1 cellular context compared by ENCODE assay signal in the genomic region with DNA sequence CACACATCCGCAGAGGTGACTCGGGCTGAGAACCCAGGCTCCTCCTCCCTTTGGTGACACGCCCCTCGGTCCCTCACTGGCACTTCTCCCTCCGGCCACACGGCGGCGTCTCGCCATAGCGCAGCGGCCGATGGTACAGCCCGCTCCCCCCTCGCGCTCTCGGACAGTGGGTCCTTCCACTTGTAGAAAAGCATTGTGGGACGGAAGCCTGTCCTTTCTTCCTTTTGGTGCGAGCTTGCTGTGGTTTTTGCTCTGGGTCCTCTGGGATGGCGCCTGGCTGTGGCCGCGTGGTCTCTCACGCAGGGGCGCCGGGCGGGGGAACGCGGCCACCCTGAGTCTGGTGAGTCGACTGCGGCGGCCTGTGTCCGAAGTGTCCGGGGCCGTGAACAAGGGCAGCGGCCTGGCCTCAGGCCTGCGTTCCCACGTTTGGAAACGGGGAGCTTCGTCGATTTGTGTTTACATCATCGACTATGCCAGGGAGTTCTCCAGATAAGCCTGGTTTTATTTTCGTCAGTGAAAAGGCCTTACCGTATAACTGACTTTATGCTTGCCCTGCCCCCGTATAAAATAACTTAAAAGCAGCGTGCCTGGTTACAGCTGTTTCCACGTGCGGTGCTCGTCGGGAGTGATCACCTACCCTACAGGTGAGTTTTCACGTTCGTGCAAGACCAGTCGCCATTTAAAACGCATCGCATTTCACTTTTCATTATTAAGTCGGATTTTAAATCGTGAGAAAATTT.
TF ChIP-seq lines count a peak whose summit lies in the region.

No MANE protein-coding gene starts in this region.

TF ChIP-seq in HepG2, 621 proteins besides CTCF, POLR2A, EP300 and RAD21 (continued from another document and continues in another):
- no peak for TF ChIP-seq HNF4G (IDR thresholded peaks at IDR 0.05; ENCODE audit: borderline replicate concordance, low read depth, low read length)
- TF ChIP-seq HNF4G (CRISPR knock-in tag; IDR thresholded peaks at IDR 0.05; ENCODE audit: borderline replicate concordance, low read depth) = peak; percentile 46; the same call in 1 of the 2 replicates
- peak; percentile 95 for TF ChIP-seq ELF3 (CRISPR knock-in tag; IDR thresholded peaks at IDR 0.05)
- TF ChIP-seq ZNF354B (CRISPR knock-in tag; IDR thresholded peaks at IDR 0.05) = no peak
- TF ChIP-seq, protein P1, sequence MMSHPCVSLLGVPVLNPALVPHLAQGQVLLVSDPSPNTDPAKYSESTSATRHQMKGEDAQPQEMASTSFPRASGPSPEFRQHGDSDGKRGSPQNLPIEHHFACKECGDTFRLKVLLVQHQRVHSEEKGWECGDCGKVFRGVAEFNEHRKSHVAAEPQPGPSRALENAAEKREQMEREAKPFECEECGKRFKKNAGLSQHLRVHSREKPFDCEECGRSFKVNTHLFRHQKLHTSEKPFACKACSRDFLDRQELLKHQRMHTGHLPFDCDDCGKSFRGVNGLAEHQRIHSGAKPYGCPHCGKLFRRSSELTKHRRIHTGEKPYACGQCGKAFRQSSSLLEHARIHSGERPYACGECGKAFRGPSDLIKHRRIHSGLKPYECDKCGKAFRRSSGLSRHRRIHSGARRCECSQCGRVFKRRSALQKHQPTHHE (CRISPR knock-in tag; IDR thresholded peaks at IDR 0.05; ENCODE audit: borderline replicate concordance) = 0 out of 2 replicates have a peak, but pooled peaks have one; percentile 63
- TF ChIP-seq SMYD3 (CRISPR knock-in tag; IDR thresholded peaks at IDR 0.05) = peak; percentile 42; the same call in 1 of the 2 replicates
- TF ChIP-seq SP2 (CRISPR knock-in tag; IDR thresholded peaks at IDR 0.05) = no peak
- TF ChIP-seq, protein P2, sequence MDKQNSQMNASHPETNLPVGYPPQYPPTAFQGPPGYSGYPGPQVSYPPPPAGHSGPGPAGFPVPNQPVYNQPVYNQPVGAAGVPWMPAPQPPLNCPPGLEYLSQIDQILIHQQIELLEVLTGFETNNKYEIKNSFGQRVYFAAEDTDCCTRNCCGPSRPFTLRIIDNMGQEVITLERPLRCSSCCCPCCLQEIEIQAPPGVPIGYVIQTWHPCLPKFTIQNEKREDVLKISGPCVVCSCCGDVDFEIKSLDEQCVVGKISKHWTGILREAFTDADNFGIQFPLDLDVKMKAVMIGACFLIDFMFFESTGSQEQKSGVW (CRISPR knock-in tag; IDR thresholded peaks at IDR 0.05; ENCODE audit: borderline replicate concordance) = no peak; the same call in 1 of the 2 replicates
- TF ChIP-seq POLR2G (IDR thresholded peaks at IDR 0.05; ENCODE audit: low read depth, low read length) = peak; percentile 99
- TF ChIP-seq, protein P3, sequence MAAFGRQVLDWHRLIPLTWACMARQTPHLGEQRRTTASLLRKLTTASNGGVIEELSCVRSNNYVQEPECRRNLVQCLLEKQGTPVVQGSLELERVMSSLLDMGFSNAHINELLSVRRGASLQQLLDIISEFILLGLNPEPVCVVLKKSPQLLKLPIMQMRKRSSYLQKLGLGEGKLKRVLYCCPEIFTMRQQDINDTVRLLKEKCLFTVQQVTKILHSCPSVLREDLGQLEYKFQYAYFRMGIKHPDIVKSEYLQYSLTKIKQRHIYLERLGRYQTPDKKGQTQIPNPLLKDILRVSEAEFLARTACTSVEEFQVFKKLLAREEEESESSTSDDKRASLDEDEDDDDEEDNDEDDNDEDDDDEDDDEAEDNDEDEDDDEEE (CRISPR knock-in tag; IDR thresholded peaks at IDR 0.05) = no peak; the same call in 1 of the 2 replicates
- TF ChIP-seq, protein P4, sequence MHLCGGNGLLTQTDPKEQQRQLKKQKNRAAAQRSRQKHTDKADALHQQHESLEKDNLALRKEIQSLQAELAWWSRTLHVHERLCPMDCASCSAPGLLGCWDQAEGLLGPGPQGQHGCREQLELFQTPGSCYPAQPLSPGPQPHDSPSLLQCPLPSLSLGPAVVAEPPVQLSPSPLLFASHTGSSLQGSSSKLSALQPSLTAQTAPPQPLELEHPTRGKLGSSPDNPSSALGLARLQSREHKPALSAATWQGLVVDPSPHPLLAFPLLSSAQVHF (CRISPR knock-in tag; IDR thresholded peaks at IDR 0.05) = no peak
- TF ChIP-seq POLR2AphosphoS2 (IDR thresholded peaks at IDR 0.05; ENCODE audit: low read depth, low read length) = peak; percentile 91; the same call in 1 of the 2 replicates
- TF ChIP-seq, protein P5, sequence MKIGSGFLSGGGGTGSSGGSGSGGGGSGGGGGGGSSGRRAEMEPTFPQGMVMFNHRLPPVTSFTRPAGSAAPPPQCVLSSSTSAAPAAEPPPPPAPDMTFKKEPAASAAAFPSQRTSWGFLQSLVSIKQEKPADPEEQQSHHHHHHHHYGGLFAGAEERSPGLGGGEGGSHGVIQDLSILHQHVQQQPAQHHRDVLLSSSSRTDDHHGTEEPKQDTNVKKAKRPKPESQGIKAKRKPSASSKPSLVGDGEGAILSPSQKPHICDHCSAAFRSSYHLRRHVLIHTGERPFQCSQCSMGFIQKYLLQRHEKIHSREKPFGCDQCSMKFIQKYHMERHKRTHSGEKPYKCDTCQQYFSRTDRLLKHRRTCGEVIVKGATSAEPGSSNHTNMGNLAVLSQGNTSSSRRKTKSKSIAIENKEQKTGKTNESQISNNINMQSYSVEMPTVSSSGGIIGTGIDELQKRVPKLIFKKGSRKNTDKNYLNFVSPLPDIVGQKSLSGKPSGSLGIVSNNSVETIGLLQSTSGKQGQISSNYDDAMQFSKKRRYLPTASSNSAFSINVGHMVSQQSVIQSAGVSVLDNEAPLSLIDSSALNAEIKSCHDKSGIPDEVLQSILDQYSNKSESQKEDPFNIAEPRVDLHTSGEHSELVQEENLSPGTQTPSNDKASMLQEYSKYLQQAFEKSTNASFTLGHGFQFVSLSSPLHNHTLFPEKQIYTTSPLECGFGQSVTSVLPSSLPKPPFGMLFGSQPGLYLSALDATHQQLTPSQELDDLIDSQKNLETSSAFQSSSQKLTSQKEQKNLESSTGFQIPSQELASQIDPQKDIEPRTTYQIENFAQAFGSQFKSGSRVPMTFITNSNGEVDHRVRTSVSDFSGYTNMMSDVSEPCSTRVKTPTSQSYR (CRISPR knock-in tag; IDR thresholded peaks at IDR 0.05; ENCODE audit: borderline replicate concordance) = peak; percentile 39; the same call in 1 of the 2 replicates
- peak; percentile 58; the same call in 1 of the 2 replicates for TF ChIP-seq ZNF367 (CRISPR knock-in tag; IDR thresholded peaks at IDR 0.05; ENCODE audit: borderline replicate concordance)
- TF ChIP-seq ZMYM3 (CRISPR knock-in tag; IDR thresholded peaks at IDR 0.05) = peak; percentile 94
- no peak for TF ChIP-seq NFE2L2 (IDR thresholded peaks at IDR 0.05; ENCODE audit: low read length)
- TF ChIP-seq, protein P6, sequence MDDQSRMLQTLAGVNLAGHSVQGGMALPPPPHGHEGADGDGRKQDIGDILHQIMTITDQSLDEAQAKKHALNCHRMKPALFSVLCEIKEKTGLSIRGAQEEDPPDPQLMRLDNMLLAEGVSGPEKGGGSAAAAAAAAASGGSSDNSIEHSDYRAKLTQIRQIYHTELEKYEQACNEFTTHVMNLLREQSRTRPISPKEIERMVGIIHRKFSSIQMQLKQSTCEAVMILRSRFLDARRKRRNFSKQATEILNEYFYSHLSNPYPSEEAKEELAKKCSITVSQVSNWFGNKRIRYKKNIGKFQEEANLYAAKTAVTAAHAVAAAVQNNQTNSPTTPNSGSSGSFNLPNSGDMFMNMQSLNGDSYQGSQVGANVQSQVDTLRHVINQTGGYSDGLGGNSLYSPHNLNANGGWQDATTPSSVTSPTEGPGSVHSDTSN (CRISPR knock-in tag; IDR thresholded peaks at IDR 0.05; ENCODE audit: borderline replicate concordance) = peak; percentile 84; the same call in 1 of the 2 replicates
- TF ChIP-seq ETV6 (CRISPR knock-in tag; conservative IDR thresholded peaks at IDR 0.05) = no peak; the same call in 1 of the 2 replicates
- TF ChIP-seq, protein P7, sequence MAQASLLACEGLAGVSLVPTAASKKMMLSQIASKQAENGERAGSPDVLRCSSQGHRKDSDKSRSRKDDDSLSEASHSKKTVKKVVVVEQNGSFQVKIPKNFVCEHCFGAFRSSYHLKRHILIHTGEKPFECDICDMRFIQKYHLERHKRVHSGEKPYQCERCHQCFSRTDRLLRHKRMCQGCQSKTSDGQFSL (CRISPR knock-in tag; IDR thresholded peaks at IDR 0.05) = peak; percentile 71; the same call in 1 of the 2 replicates
- TF ChIP-seq TBP (CRISPR knock-in tag; IDR thresholded peaks at IDR 0.05) = peak; percentile 73
- TF ChIP-seq ZBTB8A (CRISPR knock-in tag; IDR thresholded peaks at IDR 0.05; ENCODE audit: borderline replicate concordance, low read depth) = no peak
- TF ChIP-seq GTF3A (CRISPR knock-in tag; conservative IDR thresholded peaks at IDR 0.05) = no peak
- TF ChIP-seq, protein P8, sequence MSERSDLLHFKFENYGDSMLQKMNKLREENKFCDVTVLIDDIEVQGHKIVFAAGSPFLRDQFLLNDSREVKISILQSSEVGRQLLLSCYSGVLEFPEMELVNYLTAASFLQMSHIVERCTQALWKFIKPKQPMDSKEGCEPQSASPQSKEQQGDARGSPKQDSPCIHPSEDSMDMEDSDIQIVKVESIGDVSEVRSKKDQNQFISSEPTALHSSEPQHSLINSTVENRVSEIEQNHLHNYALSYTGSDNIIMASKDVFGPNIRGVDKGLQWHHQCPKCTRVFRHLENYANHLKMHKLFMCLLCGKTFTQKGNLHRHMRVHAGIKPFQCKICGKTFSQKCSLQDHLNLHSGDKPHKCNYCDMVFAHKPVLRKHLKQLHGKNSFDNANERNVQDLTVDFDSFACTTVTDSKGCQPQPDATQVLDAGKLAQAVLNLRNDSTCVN (CRISPR knock-in tag; IDR thresholded peaks at IDR 0.05; ENCODE audit: borderline replicate concordance) = peak; percentile 70; the same call in 1 of the 2 replicates
- TF ChIP-seq, protein P9, sequence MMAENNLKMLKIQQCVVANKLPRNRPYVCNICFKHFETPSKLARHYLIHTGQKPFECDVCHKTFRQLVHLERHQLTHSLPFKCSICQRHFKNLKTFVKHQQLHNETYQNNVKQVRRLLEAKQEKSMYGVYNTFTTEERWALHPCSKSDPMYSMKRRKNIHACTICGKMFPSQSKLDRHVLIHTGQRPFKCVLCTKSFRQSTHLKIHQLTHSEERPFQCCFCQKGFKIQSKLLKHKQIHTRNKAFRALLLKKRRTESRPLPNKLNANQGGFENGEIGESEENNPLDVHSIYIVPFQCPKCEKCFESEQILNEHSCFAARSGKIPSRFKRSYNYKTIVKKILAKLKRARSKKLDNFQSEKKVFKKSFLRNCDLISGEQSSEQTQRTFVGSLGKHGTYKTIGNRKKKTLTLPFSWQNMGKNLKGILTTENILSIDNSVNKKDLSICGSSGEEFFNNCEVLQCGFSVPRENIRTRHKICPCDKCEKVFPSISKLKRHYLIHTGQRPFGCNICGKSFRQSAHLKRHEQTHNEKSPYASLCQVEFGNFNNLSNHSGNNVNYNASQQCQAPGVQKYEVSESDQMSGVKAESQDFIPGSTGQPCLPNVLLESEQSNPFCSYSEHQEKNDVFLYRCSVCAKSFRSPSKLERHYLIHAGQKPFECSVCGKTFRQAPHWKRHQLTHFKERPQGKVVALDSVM (CRISPR knock-in tag; IDR thresholded peaks at IDR 0.05) = no peak
- TF ChIP-seq ZSCAN22 (CRISPR knock-in tag; IDR thresholded peaks at IDR 0.05) = 0 out of 2 replicates have a peak, but pooled peaks have one; percentile 66
- peak; percentile 98 for TF ChIP-seq ZNF350 (CRISPR knock-in tag; IDR thresholded peaks at IDR 0.05; ENCODE audit: borderline replicate concordance, low read depth)
- peak; percentile 93; the same call in 1 of the 2 replicates for TF ChIP-seq ZNF451 (CRISPR knock-in tag; IDR thresholded peaks at IDR 0.05)
- TF ChIP-seq HOXA9 (CRISPR knock-in tag; IDR thresholded peaks at IDR 0.05; ENCODE audit: borderline replicate concordance) = no peak
- TF ChIP-seq, protein P10, sequence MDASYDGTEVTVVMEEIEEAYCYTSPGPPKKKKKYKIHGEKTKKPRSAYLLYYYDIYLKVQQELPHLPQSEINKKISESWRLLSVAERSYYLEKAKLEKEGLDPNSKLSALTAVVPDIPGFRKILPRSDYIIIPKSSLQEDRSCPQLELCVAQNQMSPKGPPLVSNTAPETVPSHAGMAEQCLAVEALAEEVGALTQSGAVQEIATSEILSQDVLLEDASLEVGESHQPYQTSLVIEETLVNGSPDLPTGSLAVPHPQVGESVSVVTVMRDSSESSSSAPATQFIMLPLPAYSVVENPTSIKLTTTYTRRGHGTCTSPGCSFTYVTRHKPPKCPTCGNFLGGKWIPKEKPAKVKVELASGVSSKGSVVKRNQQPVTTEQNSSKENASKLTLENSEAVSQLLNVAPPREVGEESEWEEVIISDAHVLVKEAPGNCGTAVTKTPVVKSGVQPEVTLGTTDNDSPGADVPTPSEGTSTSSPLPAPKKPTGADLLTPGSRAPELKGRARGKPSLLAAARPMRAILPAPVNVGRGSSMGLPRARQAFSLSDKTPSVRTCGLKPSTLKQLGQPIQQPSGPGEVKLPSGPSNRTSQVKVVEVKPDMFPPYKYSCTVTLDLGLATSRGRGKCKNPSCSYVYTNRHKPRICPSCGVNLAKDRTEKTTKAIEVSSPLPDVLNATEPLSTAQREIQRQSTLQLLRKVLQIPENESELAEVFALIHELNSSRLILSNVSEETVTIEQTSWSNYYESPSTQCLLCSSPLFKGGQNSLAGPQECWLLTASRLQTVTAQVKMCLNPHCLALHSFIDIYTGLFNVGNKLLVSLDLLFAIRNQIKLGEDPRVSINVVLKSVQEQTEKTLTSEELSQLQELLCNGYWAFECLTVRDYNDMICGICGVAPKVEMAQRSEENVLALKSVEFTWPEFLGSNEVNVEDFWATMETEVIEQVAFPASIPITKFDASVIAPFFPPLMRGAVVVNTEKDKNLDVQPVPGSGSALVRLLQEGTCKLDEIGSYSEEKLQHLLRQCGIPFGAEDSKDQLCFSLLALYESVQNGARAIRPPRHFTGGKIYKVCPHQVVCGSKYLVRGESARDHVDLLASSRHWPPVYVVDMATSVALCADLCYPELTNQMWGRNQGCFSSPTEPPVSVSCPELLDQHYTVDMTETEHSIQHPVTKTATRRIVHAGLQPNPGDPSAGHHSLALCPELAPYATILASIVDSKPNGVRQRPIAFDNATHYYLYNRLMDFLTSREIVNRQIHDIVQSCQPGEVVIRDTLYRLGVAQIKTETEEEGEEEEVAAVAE (CRISPR knock-in tag; IDR thresholded peaks at IDR 0.05; ENCODE audit: borderline replicate concordance) = peak; percentile 79; the same call in 1 of the 2 replicates
- TF ChIP-seq, protein P11, sequence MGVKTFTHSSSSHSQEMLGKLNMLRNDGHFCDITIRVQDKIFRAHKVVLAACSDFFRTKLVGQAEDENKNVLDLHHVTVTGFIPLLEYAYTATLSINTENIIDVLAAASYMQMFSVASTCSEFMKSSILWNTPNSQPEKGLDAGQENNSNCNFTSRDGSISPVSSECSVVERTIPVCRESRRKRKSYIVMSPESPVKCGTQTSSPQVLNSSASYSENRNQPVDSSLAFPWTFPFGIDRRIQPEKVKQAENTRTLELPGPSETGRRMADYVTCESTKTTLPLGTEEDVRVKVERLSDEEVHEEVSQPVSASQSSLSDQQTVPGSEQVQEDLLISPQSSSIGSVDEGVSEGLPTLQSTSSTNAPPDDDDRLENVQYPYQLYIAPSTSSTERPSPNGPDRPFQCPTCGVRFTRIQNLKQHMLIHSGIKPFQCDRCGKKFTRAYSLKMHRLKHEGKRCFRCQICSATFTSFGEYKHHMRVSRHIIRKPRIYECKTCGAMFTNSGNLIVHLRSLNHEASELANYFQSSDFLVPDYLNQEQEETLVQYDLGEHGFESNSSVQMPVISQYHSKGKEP (CRISPR knock-in tag; IDR thresholded peaks at IDR 0.05) = 0 out of 2 replicates have a peak, but pooled peaks have one; percentile 42
